In the genomic region with DNA sequence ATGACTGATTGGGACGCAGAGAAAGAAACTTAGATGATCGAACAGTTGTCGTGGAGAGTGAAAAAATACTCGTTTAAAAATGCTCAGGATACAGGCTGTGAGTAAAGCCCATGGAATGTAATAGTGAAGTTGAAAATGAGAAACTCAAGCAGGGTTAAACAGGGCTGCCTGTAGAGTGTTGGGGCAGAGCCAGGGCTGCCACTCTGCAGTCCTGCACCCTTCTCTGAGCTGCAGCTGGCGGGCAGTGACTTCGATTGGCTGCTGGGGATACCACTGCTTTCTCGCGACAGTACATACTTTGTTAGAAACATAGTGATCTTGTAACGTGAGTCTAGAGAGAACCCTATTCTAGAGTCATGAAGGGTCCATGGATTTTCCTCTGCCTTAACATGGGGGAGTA, we compare ENCODE assay signal across 9 cellular contexts.
A peak's percentile ranks its signal among the peaks of the same experiment; 100 is the strongest.
DNase-seq lines count a peak whose midpoint lies in the region; ATAC-seq and TF ChIP-seq lines count a peak whose summit lies in the region.
"Had no signal": no experiment of that assay in that cellular context is flagged by ENCODE, and none has a peak within 500 bp of the region (broad histone marks: within the 10 kb centered on the region; RNA-seq: fewer than 3 reads in every experiment).

No MANE protein-coding gene starts in this region.

- H3K36me3 ChIP-seq in adipocyte (ENCODE audit: control insufficient read depth, insufficient read depth, low read length, severe bottlenecking), result peaks cover 5% of the 10 kb centered on the region
- peaks cover 4% of the 10 kb centered on the region for H3K36me3 ChIP-seq in left ventricle myocardium inferior
- H3K36me3 ChIP-seq in gastrocnemius medialis, result no peaks in the 10 kb centered on the region

- TF ChIP-seq POLR2A in gastrocnemius medialis (IDR thresholded peaks at IDR 0.05), result no peak

- H3K27me3 ChIP-seq in adipocyte (replicated peaks; ENCODE audit: control insufficient read depth, insufficient read depth, low read length) (no peaks in the 10 kb centered on the region), left ventricle myocardium inferior (ENCODE audit: low read depth) (no peaks in the 10 kb centered on the region), gastrocnemius medialis (no peaks in the 10 kb centered on the region)

- ATAC-seq in gastrocnemius medialis (peak in 1 of 2 donors; percentile 47), left lobe of liver (no peak)

- peak; percentile 75 for DNase-seq in GM04504 (ENCODE audit: low read depth)
- DNase-seq in adipocyte (ENCODE audit: low read depth), result peak; percentile 88
- peak; percentile 48 for DNase-seq in left ventricle myocardium inferior
- peak in 1 of 2 donors; percentile 42 for DNase-seq in gastrocnemius medialis
- DNase-seq in T-helper 1 cell, result no peak
- DNase-seq in left lobe of liver (ENCODE audit: low spot score), result no peak
- no peak for DNase-seq in NK-92 (lab: John Stamatoyannopoulos, UW; ENCODE audit: unreplicated experiment)
- DNase-seq in AML-193 (lab: John Stamatoyannopoulos, UW), result no peak
- DNase-seq: NCI-H69 had no signal

- H3K4me1 ChIP-seq in adipocyte (ENCODE audit: control insufficient read depth, insufficient read depth, low read length) (peaks cover 42% of the 10 kb centered on the region), left ventricle myocardium inferior (peaks cover 97% of the 10 kb centered on the region), gastrocnemius medialis (peaks cover 74 to 88% of the 10 kb centered on the region in 2 donors)

- in situ Hi-C loops in gastrocnemius medialis (cut with MboI; ENCODE audit: low sequenced_read_pairs in 4 of 4), result loop anchor here in 2 of 4 donors (5.0 to 25.0 kb wide), 4 partner anchors 46 to 298 kb away; partner anchors contain the start of gene ANKRD10 (in 1 of the 2)

- TF ChIP-seq CTCF in left ventricle myocardium inferior (IDR thresholded peaks at IDR 0.05; ENCODE audit: borderline replicate concordance) (no peak), gastrocnemius medialis (IDR thresholded peaks at IDR 0.05 in 4 of 5, conservative IDR thresholded peaks at IDR 0.05 in 1 of 5) (no peak)

- peak overlapping the region; percentile 66 for H3K9ac ChIP-seq in adipocyte (ENCODE audit: low read length)

- H3K4me3 ChIP-seq in adipocyte (ENCODE audit: low read length) (peak overlapping the region; percentile 61), left ventricle myocardium inferior (peak overlapping the region; percentile 30), gastrocnemius medialis (peak overlapping the region in 3 of 4 donors; percentile 1 to 8 (median 6))

- intact Hi-C loops in left ventricle myocardium inferior (cut with micrococcal nuclease), result loop anchor here (10.0 kb wide), 1 partner anchor 146 kb away; no protein-coding TSS in a partner anchor
- intact Hi-C loops in gastrocnemius medialis (cut with DNase I; ENCODE audit: low total_unique reads), result loop anchor here (10.0 kb wide), 1 partner anchor 296 kb away; the partner anchor contains the start of gene ANKRD10

- H3K27ac ChIP-seq in left ventricle myocardium inferior (replicated peaks), result peak overlapping the region; percentile 58
- H3K27ac ChIP-seq in gastrocnemius medialis, result peak overlapping the region; percentile 37 to 83 (median 74)

- no peaks in the 10 kb centered on the region for H3K9me3 ChIP-seq in adipocyte (ENCODE audit: control insufficient read depth, low read length)
- no peaks in the 10 kb centered on the region for H3K9me3 ChIP-seq in left ventricle myocardium inferior (replicated peaks)
- no peaks in the 10 kb centered on the region for H3K9me3 ChIP-seq in gastrocnemius medialis

Comparison
In these comparisons a context has a peak if more than half of its experiments do, and no peak if none do; other contexts are left out.
1. DNase-seq: peak in GM04504 (single experiment), adipocyte (single experiment) and left ventricle myocardium inferior (single experiment); none in T-helper 1 cell (0 of 5), left lobe of liver (single experiment), NK-92 (single experiment) and AML-193 (0 of 2).
2. H3K4me3 ChIP-seq: peak in every context shown above with its lines; median percentile 61 in adipocyte; 30 in left ventricle myocardium inferior; 6 in gastrocnemius medialis.